In the genomic region with DNA sequence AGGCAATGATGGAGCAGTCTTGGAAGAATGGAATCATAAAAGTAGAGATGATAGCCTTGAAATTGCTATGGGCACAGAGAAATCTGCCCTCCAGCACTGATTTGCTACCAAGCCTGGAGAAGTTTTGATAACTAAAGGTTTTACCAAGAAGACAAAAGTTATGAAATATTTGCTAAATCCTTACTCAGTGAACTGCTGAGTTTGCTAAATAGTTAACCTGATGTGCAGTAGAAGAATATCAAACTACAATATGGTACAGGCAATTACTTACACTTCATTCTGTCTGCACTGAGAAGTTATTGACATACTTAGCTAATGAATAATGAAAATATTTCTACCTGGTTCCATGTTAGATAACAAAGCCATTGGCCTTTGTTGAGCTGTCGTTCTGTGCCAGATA, we compare ENCODE assay signal across 8 cellular contexts.
"Had no signal": no experiment of that assay in that cellular context is flagged by ENCODE, and none has a peak within 500 bp of the region (broad histone marks: within the 10 kb centered on the region; RNA-seq: fewer than 3 reads in every experiment).

No MANE protein-coding gene starts in this region.

- DNase-seq: H9, HCEC 1CT, KG1 had no signal

- H3K27ac Mint-ChIP-seq: GM23338, H9, IgD-negative memory B cell had no signal

- H3K9me3 Mint-ChIP-seq: GM23338, H9 had no signal

- H3K4me3 ChIP-seq: GM23338 had no signal

- H3K36me3 Mint-ChIP-seq: IgD-negative memory B cell had no signal

- H3K4me3 Mint-ChIP-seq: GM23338, H9, IgD-negative memory B cell had no signal

- H3K4me2 ChIP-seq: GM23338 had no signal

- FAIRE-seq: H1, H54 had no signal

- ATAC-seq: GM23338 had no signal

- H3K27ac ChIP-seq: HL-60 had no signal
